In the genomic region with DNA sequence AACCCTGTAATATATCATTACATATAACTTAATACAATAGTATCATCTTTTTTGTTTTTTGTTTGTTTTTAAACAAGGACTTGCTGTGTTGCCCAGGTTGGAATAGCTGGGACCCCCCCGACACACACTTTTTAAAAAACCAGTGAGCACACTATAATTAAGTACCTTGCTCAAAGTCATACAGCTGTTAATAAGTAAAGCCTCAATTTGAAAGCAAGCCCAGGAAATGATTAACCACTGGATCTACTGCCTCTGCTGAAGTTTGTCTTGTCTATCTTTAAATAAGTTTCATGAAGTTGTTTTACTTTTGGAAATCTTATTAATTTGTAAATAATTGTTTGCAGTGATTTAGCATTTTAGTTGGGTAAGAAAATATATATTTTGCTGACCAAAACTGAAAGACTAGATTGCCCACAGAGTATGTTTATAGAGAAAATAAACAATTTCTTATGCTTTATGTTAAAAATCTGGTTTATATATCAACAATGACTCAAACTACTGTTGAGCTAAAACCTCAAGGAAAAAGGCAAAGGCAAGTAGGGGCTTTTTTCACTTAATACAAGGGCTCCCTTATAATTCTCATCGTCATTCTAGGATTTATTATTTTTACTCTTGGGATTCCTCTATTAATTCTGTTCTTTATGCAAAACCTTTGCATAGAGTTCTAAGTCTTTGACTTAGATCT, we compare ENCODE assay signal across 12 cellular contexts. TPM values are rescaled to one million over a fixed set of nuclear protein-coding genes. Genes with fewer than 3 reads are reported as not detected.
A peak's percentile ranks its signal among the peaks of the same experiment; 100 is the strongest.
DNase-seq lines count a peak whose midpoint lies in the region; ATAC-seq and TF ChIP-seq lines count a peak whose summit lies in the region.
"Had no signal": no experiment of that assay in that cellular context is flagged by ENCODE, and none has a peak within 500 bp of the region (broad histone marks: within the 10 kb centered on the region; RNA-seq: fewer than 3 reads in every experiment).

No MANE protein-coding gene starts in this region.

- no peaks in the 10 kb centered on the region for H3K27me3 ChIP-seq in liver (ENCODE audit: control insufficient read depth in 4 of 4, insufficient read depth in 4 of 4, low read length in 3 of 4)
- peaks cover 3% of the 10 kb centered on the region for H3K27me3 ChIP-seq in mammary epithelial cell (ENCODE audit: insufficient read depth, low read length)
- no peaks in the 10 kb centered on the region for H3K27me3 ChIP-seq in PC-9 (ENCODE audit: insufficient read depth, low read depth)
- no peaks in the 10 kb centered on the region for H3K27me3 ChIP-seq in transverse colon

- H3K4me2 ChIP-seq in mammary epithelial cell (ENCODE audit: insufficient read depth, low read depth, low read length) (no peak overlapping the region), PC-9 (no peak overlapping the region)

- H3K27ac ChIP-seq in liver (ENCODE audit: low read depth in 1 of 2, low read length in 2 of 2) (no peak overlapping the region), mammary epithelial cell (ENCODE audit: insufficient read depth, low read depth, low read length) (no peak overlapping the region), PC-9 (no peak overlapping the region), transverse colon (no peak overlapping the region)

- dilution Hi-C loops in mammary epithelial cell (cut with HindIII; ENCODE audit: low sequenced_read_pairs): no loop called here

- no peaks in the 10 kb centered on the region for H3K9me2 ChIP-seq in PC-9 (ENCODE audit: insufficient read depth)

- intact Hi-C loops in mammary epithelial cell (cut with micrococcal nuclease) (no loop called here), PC-9 (cut with micrococcal nuclease; ENCODE audit: unreplicated experiment) (no loop called here), transverse colon (cut with DNase I; ENCODE audit: low total_unique reads) (no loop called here)

- no peak for TF ChIP-seq POLR2A in transverse colon (IDR thresholded peaks at IDR 0.05)

- TF ChIP-seq RAD21 in liver (IDR thresholded peaks at IDR 0.05): no peak

- no peak for TF ChIP-seq EP300 in transverse colon (IDR thresholded peaks at IDR 0.05; ENCODE audit: low read depth)

- no peaks in the 10 kb centered on the region for H3F3A ChIP-seq in PC-9 (ENCODE audit: insufficient read depth, low read depth)

- H3K4me3 ChIP-seq in liver (ENCODE audit: low read depth in 1 of 3, low read length in 3 of 3): no peak overlapping the region
- no peak overlapping the region for H3K4me3 ChIP-seq in mammary epithelial cell (replicated peaks in 1 of 3; ENCODE audit: insufficient read depth in 1 of 3, low read depth in 2 of 3, low read length in 3 of 3)
- no peak overlapping the region for H3K4me3 ChIP-seq in PC-9
- H3K4me3 ChIP-seq in transverse colon: no peak overlapping the region
- H3K4me3 ChIP-seq: mucosa of descending colon had no signal

- ATAC-seq in GM19025 (IDR thresholded peaks at IDR 0.05; ENCODE audit: low read depth, unreplicated experiment) (peak; percentile 83), HG02588 (IDR thresholded peaks at IDR 0.05; ENCODE audit: unreplicated experiment) (peak; percentile 58), HG03457 (IDR thresholded peaks at IDR 0.05; ENCODE audit: unreplicated experiment) (peak; percentile 80)
- ATAC-seq: mucosa of descending colon had no signal

- H3K9me3 ChIP-seq in liver (ENCODE audit: control insufficient read depth in 4 of 4, low read length in 3 of 4) (no peaks in the 10 kb centered on the region), mammary epithelial cell (replicated peaks; ENCODE audit: insufficient read depth, low read length) (no peaks in the 10 kb centered on the region), PC-9 (ENCODE audit: insufficient read depth, low read depth) (no peaks in the 10 kb centered on the region), transverse colon (no peaks in the 10 kb centered on the region)
- H3K9me3 ChIP-seq: mucosa of descending colon had no signal

- 62% methylated on average over 2 of the region's 2 CpGs for WGBS in liver
- WGBS in mammary epithelial cell (ENCODE audit: low coverage, missing lambda C conversion rate): 94% methylated on average over 2 of the region's 2 CpGs
- WGBS in transverse colon (ENCODE audit: low coverage in 1 of 2), 2 donors: 62 to 63% methylated on average over 2 of the region's 2 CpGs

- no peaks in the 10 kb centered on the region for H3K79me2 ChIP-seq in mammary epithelial cell (ENCODE audit: insufficient read depth, low read length)
- no peaks in the 10 kb centered on the region for H3K79me2 ChIP-seq in PC-9 (ENCODE audit: low read depth)

- H3K4me1 ChIP-seq in liver (ENCODE audit: control insufficient read depth in 4 of 4, insufficient read depth in 4 of 4, low read length in 3 of 4) (peaks cover 2 to 17% (median 5%) of the 10 kb centered on the region in 4 donors), mammary epithelial cell (ENCODE audit: insufficient read depth, low read length) (no peaks in the 10 kb centered on the region), PC-9 (replicated peaks; ENCODE audit: insufficient read depth) (0 out of 2 replicates have a peak, but pooled peaks cover 2% of the 10 kb centered on the region), transverse colon (peaks cover 0 to under 1% (median 0%) of the 10 kb centered on the region in 4 donors)

- no peak overlapping the region for H2AFZ ChIP-seq in mammary epithelial cell (ENCODE audit: low read depth, low read length)
- H2AFZ ChIP-seq in PC-9: no peak overlapping the region

- H4K20me1 ChIP-seq in mammary epithelial cell (ENCODE audit: insufficient read depth, low read length) (no peaks in the 10 kb centered on the region), PC-9 (ENCODE audit: insufficient read depth) (no peaks in the 10 kb centered on the region)

- POLR2A ChIA-PET in PC-9 (lab: Charles Lee; ENCODE audit: unreplicated experiment): no interaction called here

- CTCF ChIA-PET in mammary epithelial cell (lab: Charles Lee; ENCODE audit: low non-redundant PET) (no interaction called here), PC-9 (lab: Charles Lee) (no interaction called here)

- in situ Hi-C loops in mammary epithelial cell (cut with MboI; ENCODE audit: low sequenced_read_pairs in 2 of 2): no loop called here
- in situ Hi-C loops in transverse colon (cut with MboI; ENCODE audit: low pct_ligation_motif_present in 1 of 4, low pct_unique_long_range_greater_than_20kb in 1 of 4, low sequenced_read_pairs in 3 of 4): no loop called here

- no peaks in the 10 kb centered on the region for H3K36me3 ChIP-seq in liver (ENCODE audit: control insufficient read depth in 4 of 4, insufficient read depth in 3 of 4, low read depth in 1 of 4, low read length in 3 of 4)
- no peaks in the 10 kb centered on the region for H3K36me3 ChIP-seq in mammary epithelial cell (ENCODE audit: insufficient read depth, low read length)
- H3K36me3 ChIP-seq in PC-9 (ENCODE audit: low read depth): no peaks in the 10 kb centered on the region
- no peaks in the 10 kb centered on the region for H3K36me3 ChIP-seq in transverse colon

- no TSS peak for BruUV-seq in mammary epithelial cell (replicated peaks; lab: Mats Ljungman, UMichigan)
- BruUV-seq in PC-9 (replicated peaks; lab: Mats Ljungman, UMichigan): no TSS peak

- DNase-seq in NCI-H774 (lab: John Stamatoyannopoulos, UW): no peak
- DNase-seq in mammary epithelial cell: no peak
- DNase-seq in PC-9: no peak
- no peak for DNase-seq in transverse colon
- DNase-seq: activated CD4-positive, alpha-beta T cell treated with anti-CD3 and anti-CD28 coated beads for 48 hours; C1 segment of cervical spinal cord; mucosa of descending colon; substantia nigra had no signal

- H3K9ac ChIP-seq in liver (ENCODE audit: low read depth in 1 of 2, low read length in 2 of 2): no peak overlapping the region
- no peak overlapping the region for H3K9ac ChIP-seq in mammary epithelial cell (ENCODE audit: insufficient read depth, low read length)

- TF ChIP-seq CTCF in liver (IDR thresholded peaks at IDR 0.05; ENCODE audit: low read depth, low read length, missing input control) (no peak), mammary epithelial cell (conservative IDR thresholded peaks at IDR 0.05 in 1 of 2, IDR thresholded peaks at IDR 0.05 in 1 of 2; ENCODE audit: extremely low read depth in 1 of 2, insufficient read depth in 1 of 2, low read depth in 1 of 2, low read length in 2 of 2) (no peak), PC-9 (conservative IDR thresholded peaks at IDR 0.05) (no peak), transverse colon (IDR thresholded peaks at IDR 0.05) (no peak)

TF ChIP-seq in liver, 16 proteins besides CTCF, POLR2A, EP300 and RAD21:
- no peak for TF ChIP-seq JUND (IDR thresholded peaks at IDR 0.05)
- no peak for TF ChIP-seq EGR1 (IDR thresholded peaks at IDR 0.05; ENCODE audit: low read depth in 2 of 2)
- TF ChIP-seq SP1 (IDR thresholded peaks at IDR 0.05): peak; percentile 11

RNA-seq across cellular contexts. Expression of gene CARNMT1, which starts 5.8 kb away (rescaled TPM):
- total RNA-seq in liver (10 to 100 TPM; 15.6 to 19.7 TPM), mammary epithelial cell (10 to 100 TPM; 21.7 to 22.8 TPM), PC-9 (2021) (20.5 and 21.5 TPM in 2 replicates), transverse colon (10 to 100 TPM; 21.7 to 29.1 (median 25.1) TPM)
- polyA plus RNA-seq in liver (1 to 10 TPM; 5.1 to 7.0 TPM), mammary epithelial cell (8.0 TPM)
- 8.3 TPM for polyA minus RNA-seq in mammary epithelial cell

RNA-seq across cellular contexts. Expression of gene NMRK1, which starts 54.0 kb away (rescaled TPM):
- 10 to 100 TPM in 1 of 2 donors, 1 to 10 TPM in 1; 6.8 to 17.7 TPM for total RNA-seq in liver
- 10 to 100 TPM; 14.2 to 32.2 TPM for polyA plus RNA-seq in liver
- 10 to 100 TPM; 13.7 to 24.3 TPM for total RNA-seq in mammary epithelial cell
- 18.0 TPM for polyA plus RNA-seq in mammary epithelial cell
- polyA minus RNA-seq in mammary epithelial cell: 2.6 TPM
- total RNA-seq in PC-9 (2021): 35.4 and 36.2 TPM in 2 replicates
- 10 to 100 TPM in 2 of 4 donors, 1 to 10 TPM in 2; 3.4 to 36.7 (median 21.6) TPM for total RNA-seq in transverse colon

RNA-seq across cellular contexts. Expression of gene OSTF1, which starts 54.4 kb away (rescaled TPM):
- total RNA-seq in liver (10 to 100 TPM; 26.9 to 29.7 TPM), mammary epithelial cell (10 to 100 TPM; 31.8 to 53.1 TPM), PC-9 (2021) (42.0 and 58.4 TPM in 2 replicates), transverse colon (10 to 100 TPM in 2 of 4 donors, 1 to 10 TPM in 1, under 1 TPM in 1; 0.60 to 37.8 (median 19.0) TPM)
- polyA plus RNA-seq in liver (10 to 100 TPM; 19.8 to 26.9 TPM), mammary epithelial cell (40.1 TPM)
- 43.9 TPM for polyA minus RNA-seq in mammary epithelial cell
